In genomic region chrX:66163849-66164401, GRCh38 we compare ENCODE assay signal across 1 cellular context.
TF ChIP-seq lines count a peak whose summit lies in the region.

Gene HEPH (plus strand): TSS chrX:66164247. CDS start chrX:66170571, 6,324 bp downstream.

TF ChIP-seq in K562, 482 proteins besides CTCF, POLR2A, EP300 and RAD21 (continued from another document and continues in another):
- TF ChIP-seq CBFA2T3 (IDR thresholded peaks at IDR 0.05): peak; percentile 23; the same call in 1 of the 2 replicates
- no peak for TF ChIP-seq ZBTB2 (IDR thresholded peaks at IDR 0.05)
- TF ChIP-seq ZBTB40 (IDR thresholded peaks at IDR 0.05): peak; percentile 37; the same call in 1 of the 2 replicates
- no peak for TF ChIP-seq ZBTB40 (CRISPR knock-in tag; IDR thresholded peaks at IDR 0.05)
- peak; percentile 39; the same call in 1 of the 2 replicates for TF ChIP-seq PHF8 (IDR thresholded peaks at IDR 0.05; ENCODE audit: borderline replicate concordance, low read length)
- no peak for TF ChIP-seq RNF2 (IDR thresholded peaks at IDR 0.05)
- TF ChIP-seq POLR2G (IDR thresholded peaks at IDR 0.05; ENCODE audit: low read depth, low read length): no peak
- peak; percentile 57; the same call in 1 of the 2 replicates for TF ChIP-seq CC2D1A (IDR thresholded peaks at IDR 0.05)
- peak in 1 of 2 experiments; percentile 50 for TF ChIP-seq AFF1 (IDR thresholded peaks at IDR 0.05; ENCODE audit: low read depth in 1 of 2, partially characterized antibody in 2 of 2)
- TF ChIP-seq TCF3 (CRISPR knock-in tag; IDR thresholded peaks at IDR 0.05): no peak
- no peak for TF ChIP-seq NR1H2 (CRISPR knock-in tag; IDR thresholded peaks at IDR 0.05)
- TF ChIP-seq CHAMP1 (IDR thresholded peaks at IDR 0.05): peak; percentile 56; the same call in 1 of the 2 replicates
- no peak for TF ChIP-seq CCAR2 (IDR thresholded peaks at IDR 0.05; ENCODE audit: low read depth, low read length)
- no peak for TF ChIP-seq ZNF133 (CRISPR knock-in tag; IDR thresholded peaks at IDR 0.05)
- 0 out of 2 replicates have a peak, but pooled peaks have one; percentile 14 for TF ChIP-seq ZNF592 (IDR thresholded peaks at IDR 0.05)
- no peak for TF ChIP-seq ID3 (CRISPR knock-in tag; IDR thresholded peaks at IDR 0.05)
- no peak for TF ChIP-seq ID3 (tag; IDR thresholded peaks at IDR 0.05)
- TF ChIP-seq BRD9 (IDR thresholded peaks at IDR 0.05; ENCODE audit: low read depth, partially characterized antibody): no peak
- TF ChIP-seq MTF1 (CRISPR knock-in tag; IDR thresholded peaks at IDR 0.05; ENCODE audit: borderline replicate concordance): no peak
- no peak for TF ChIP-seq ZNF175 (CRISPR knock-in tag; IDR thresholded peaks at IDR 0.05; ENCODE audit: low read depth)
- no peak for TF ChIP-seq DACH1 (IDR thresholded peaks at IDR 0.05; ENCODE audit: partially characterized antibody)
- peak; percentile 76 for TF ChIP-seq ZNF766 (CRISPR knock-in tag; conservative IDR thresholded peaks at IDR 0.05)
- TF ChIP-seq RERE (CRISPR knock-in tag; IDR thresholded peaks at IDR 0.05; ENCODE audit: borderline replicate concordance): no peak
